ENCODE assay signal across 1 cellular context in the genomic region with DNA sequence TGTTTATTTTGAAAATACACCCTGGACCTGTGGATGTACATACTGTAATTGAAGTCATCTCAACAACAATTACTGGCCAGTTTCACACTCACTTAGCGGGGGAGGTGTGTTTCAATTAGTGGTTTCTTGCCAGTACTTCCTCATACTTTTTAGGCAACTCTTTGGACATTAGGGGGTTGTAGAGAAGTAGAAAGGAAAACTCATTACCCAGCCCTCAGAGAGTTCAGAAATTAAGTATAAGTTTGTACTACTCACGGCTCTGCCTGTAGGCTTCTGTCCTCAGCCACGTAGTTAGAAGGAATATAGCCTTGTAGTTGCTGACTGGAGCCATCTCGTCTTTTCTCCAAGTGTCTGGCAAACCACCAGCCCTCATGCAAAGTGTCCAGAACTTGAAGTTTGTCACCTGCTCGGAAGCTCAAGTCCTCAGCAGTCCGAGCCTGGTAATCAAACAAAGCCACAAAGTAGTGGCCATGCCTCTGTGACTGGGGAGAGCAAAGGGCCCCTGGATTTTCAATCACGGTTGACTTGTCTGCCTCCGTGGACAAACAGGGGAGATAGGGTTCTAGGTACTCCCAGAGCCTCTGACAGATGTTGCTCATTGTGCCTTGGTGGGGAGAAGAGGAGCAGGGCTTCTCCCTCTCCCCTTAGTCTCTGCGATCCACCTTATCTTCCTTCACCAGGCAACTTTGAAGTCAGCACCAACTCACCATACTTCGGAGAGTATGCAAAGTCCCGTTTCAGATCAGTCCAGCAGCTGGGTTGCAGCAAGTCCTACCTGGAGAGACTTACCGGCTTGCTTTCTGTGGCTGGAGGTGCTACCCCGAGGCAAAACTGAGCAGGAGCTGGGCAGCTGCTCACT.
TF ChIP-seq lines count a peak whose summit lies in the region.

No MANE protein-coding gene starts in this region.

TF ChIP-seq in HepG2, 621 proteins besides CTCF, POLR2A, EP300 and RAD21 (continued from another document and continues in another):
- TF ChIP-seq, protein P1, sequence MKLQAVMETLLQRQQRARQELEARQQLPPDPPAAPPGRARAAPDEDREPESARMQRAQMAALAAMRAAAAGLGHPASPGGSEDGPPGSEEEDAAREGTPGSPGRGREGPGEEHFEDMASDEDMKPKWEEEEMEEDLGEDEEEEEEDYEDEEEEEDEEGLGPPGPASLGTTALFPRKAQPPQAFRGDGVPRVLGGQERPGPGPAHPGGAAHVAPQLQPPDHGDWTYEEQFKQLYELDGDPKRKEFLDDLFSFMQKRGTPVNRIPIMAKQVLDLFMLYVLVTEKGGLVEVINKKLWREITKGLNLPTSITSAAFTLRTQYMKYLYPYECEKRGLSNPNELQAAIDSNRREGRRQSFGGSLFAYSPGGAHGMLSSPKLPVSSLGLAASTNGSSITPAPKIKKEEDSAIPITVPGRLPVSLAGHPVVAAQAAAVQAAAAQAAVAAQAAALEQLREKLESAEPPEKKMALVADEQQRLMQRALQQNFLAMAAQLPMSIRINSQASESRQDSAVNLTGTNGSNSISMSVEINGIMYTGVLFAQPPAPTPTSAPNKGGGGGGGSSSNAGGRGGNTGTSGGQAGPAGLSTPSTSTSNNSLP (IDR thresholded peaks at IDR 0.05; ENCODE audit: low read depth, low read length), result 0 out of 2 replicates have a peak, but pooled peaks have one; percentile 27
- TF ChIP-seq ZNF318 (CRISPR knock-in tag; IDR thresholded peaks at IDR 0.05), result 0 out of 2 replicates have a peak, but pooled peaks have one; percentile 27
- 0 out of 2 replicates have a peak, but pooled peaks have one; percentile 14 for TF ChIP-seq ZNF317 (CRISPR knock-in tag; IDR thresholded peaks at IDR 0.05)
- TF ChIP-seq ZNF34 (CRISPR knock-in tag; IDR thresholded peaks at IDR 0.05; ENCODE audit: borderline replicate concordance), result 0 out of 2 replicates have a peak, but pooled peaks have one; percentile 70
- no peak; the same call in 1 of the 2 replicates for TF ChIP-seq ZNF547 (CRISPR knock-in tag; IDR thresholded peaks at IDR 0.05)
- TF ChIP-seq STAT5B (CRISPR knock-in tag; IDR thresholded peaks at IDR 0.05), result 0 out of 2 replicates have a peak, but pooled peaks have one; percentile 16
- 0 out of 2 replicates have a peak, but pooled peaks have one; percentile 23 for TF ChIP-seq BRCA1 (CRISPR knock-in tag; IDR thresholded peaks at IDR 0.05)
- 0 out of 2 replicates have a peak, but pooled peaks have one; percentile 70 for TF ChIP-seq TGIF2 (CRISPR knock-in tag; IDR thresholded peaks at IDR 0.05)
- no peak for TF ChIP-seq HNRNPUL1 (IDR thresholded peaks at IDR 0.05; ENCODE audit: low read depth, low read length)
- no peak for TF ChIP-seq TOPORS (CRISPR knock-in tag; IDR thresholded peaks at IDR 0.05)
- TF ChIP-seq, protein P2, sequence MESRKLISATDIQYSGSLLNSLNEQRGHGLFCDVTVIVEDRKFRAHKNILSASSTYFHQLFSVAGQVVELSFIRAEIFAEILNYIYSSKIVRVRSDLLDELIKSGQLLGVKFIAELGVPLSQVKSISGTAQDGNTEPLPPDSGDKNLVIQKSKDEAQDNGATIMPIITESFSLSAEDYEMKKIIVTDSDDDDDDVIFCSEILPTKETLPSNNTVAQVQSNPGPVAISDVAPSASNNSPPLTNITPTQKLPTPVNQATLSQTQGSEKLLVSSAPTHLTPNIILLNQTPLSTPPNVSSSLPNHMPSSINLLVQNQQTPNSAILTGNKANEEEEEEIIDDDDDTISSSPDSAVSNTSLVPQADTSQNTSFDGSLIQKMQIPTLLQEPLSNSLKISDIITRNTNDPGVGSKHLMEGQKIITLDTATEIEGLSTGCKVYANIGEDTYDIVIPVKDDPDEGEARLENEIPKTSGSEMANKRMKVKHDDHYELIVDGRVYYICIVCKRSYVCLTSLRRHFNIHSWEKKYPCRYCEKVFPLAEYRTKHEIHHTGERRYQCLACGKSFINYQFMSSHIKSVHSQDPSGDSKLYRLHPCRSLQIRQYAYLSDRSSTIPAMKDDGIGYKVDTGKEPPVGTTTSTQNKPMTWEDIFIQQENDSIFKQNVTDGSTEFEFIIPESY (CRISPR knock-in tag; IDR thresholded peaks at IDR 0.05), result 0 out of 2 replicates have a peak, but pooled peaks have one; percentile 13
- TF ChIP-seq ZNF510 (CRISPR knock-in tag; IDR thresholded peaks at IDR 0.05; ENCODE audit: low read depth), result 0 out of 2 replicates have a peak, but pooled peaks have one; percentile 69
- TF ChIP-seq, protein P3, sequence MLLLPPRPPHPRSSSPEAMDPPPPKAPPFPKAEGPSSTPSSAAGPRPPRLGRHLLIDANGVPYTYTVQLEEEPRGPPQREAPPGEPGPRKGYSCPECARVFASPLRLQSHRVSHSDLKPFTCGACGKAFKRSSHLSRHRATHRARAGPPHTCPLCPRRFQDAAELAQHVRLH (CRISPR knock-in tag; IDR thresholded peaks at IDR 0.05; ENCODE audit: borderline replicate concordance, low read depth), result no peak
- TF ChIP-seq NCOA1 (CRISPR knock-in tag; IDR thresholded peaks at IDR 0.05), result 0 out of 2 replicates have a peak, but pooled peaks have one; percentile 13
- TF ChIP-seq DPF2 (CRISPR knock-in tag; IDR thresholded peaks at IDR 0.05; ENCODE audit: borderline replicate concordance, low read depth), result 0 out of 2 replicates have a peak, but pooled peaks have one; percentile 23
- peak; percentile 26; the same call in 1 of the 2 replicates for TF ChIP-seq ZNF687 (CRISPR knock-in tag; IDR thresholded peaks at IDR 0.05)
- TF ChIP-seq, protein P4, sequence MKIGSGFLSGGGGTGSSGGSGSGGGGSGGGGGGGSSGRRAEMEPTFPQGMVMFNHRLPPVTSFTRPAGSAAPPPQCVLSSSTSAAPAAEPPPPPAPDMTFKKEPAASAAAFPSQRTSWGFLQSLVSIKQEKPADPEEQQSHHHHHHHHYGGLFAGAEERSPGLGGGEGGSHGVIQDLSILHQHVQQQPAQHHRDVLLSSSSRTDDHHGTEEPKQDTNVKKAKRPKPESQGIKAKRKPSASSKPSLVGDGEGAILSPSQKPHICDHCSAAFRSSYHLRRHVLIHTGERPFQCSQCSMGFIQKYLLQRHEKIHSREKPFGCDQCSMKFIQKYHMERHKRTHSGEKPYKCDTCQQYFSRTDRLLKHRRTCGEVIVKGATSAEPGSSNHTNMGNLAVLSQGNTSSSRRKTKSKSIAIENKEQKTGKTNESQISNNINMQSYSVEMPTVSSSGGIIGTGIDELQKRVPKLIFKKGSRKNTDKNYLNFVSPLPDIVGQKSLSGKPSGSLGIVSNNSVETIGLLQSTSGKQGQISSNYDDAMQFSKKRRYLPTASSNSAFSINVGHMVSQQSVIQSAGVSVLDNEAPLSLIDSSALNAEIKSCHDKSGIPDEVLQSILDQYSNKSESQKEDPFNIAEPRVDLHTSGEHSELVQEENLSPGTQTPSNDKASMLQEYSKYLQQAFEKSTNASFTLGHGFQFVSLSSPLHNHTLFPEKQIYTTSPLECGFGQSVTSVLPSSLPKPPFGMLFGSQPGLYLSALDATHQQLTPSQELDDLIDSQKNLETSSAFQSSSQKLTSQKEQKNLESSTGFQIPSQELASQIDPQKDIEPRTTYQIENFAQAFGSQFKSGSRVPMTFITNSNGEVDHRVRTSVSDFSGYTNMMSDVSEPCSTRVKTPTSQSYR (CRISPR knock-in tag; IDR thresholded peaks at IDR 0.05; ENCODE audit: borderline replicate concordance), result no peak
- TF ChIP-seq MTA3 (CRISPR knock-in tag; IDR thresholded peaks at IDR 0.05), result no peak
- TF ChIP-seq, protein P5, sequence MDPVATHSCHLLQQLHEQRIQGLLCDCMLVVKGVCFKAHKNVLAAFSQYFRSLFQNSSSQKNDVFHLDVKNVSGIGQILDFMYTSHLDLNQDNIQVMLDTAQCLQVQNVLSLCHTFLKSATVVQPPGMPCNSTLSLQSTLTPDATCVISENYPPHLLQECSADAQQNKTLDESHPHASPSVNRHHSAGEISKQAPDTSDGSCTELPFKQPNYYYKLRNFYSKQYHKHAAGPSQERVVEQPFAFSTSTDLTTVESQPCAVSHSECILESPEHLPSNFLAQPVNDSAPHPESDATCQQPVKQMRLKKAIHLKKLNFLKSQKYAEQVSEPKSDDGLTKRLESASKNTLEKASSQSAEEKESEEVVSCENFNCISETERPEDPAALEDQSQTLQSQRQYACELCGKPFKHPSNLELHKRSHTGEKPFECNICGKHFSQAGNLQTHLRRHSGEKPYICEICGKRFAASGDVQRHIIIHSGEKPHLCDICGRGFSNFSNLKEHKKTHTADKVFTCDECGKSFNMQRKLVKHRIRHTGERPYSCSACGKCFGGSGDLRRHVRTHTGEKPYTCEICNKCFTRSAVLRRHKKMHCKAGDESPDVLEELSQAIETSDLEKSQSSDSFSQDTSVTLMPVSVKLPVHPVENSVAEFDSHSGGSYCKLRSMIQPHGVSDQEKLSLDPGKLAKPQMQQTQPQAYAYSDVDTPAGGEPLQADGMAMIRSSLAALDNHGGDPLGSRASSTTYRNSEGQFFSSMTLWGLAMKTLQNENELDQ (CRISPR knock-in tag; IDR thresholded peaks at IDR 0.05; ENCODE audit: borderline replicate concordance), result no peak
